8 cellular contexts compared by ENCODE assay signal in genomic region chr6:6724319-6725119, GRCh38.
A peak's percentile ranks its signal among the peaks of the same experiment; 100 is the strongest.
DNase-seq lines count a peak whose midpoint lies in the region; ATAC-seq and TF ChIP-seq lines count a peak whose summit lies in the region.

No MANE protein-coding gene starts in this region.

- H3K36me3 Mint-ChIP-seq in WTC11 = no peaks in the 10 kb centered on the region

- peak overlapping the region; percentile 62 for H3K27ac ChIP-seq in caudate nucleus (ENCODE audit: low read depth, low read length)
- peak overlapping the region; percentile 49 to 90 (median 84) for H3K27ac ChIP-seq in spleen

- peak; percentile 62 for ATAC-seq in WTC11
- no peak for ATAC-seq in GM18520 (IDR thresholded peaks at IDR 0.05; ENCODE audit: unreplicated experiment)

- H3K27ac Mint-ChIP-seq in WTC11 = peak overlapping the region; percentile 73; the same call in 1 of the 2 replicates

- TF ChIP-seq POLR2A in spleen (IDR thresholded peaks at IDR 0.05) = no peak

- H3K27me3 ChIP-seq in spleen (replicated peaks in 1 of 7) = peaks cover 0 to 4% (median 0%) of the 10 kb centered on the region in 7 donors

- no peaks in the 10 kb centered on the region for H3K36me3 ChIP-seq in spleen

- peaks cover 41% of the 10 kb centered on the region for H3K4me1 Mint-ChIP-seq in WTC11

- POLR2A ChIA-PET in WTC11 (lab: Charles Lee) = interaction anchor here (0.6 to 1.6 kb wide), 5 partner anchors 12 to 551 kb away, joined by 3 to 7 read pairs (median 5); no protein-coding TSS in a partner anchor

- H3K4me3 Mint-ChIP-seq in WTC11 = peak overlapping the region; percentile 56

- H3K9me3 Mint-ChIP-seq in WTC11 = no peaks in the 10 kb centered on the region

- intact Hi-C loops in spleen (cut with DNase I; ENCODE audit: low total_unique reads) = no loop called here

- peaks cover 12 to 51% (median 25%) of the 10 kb centered on the region in 6 donors for H3K4me1 ChIP-seq in spleen

- peak overlapping the region in 6 of 8 donors; percentile 8 to 54 (median 16) for H3K4me3 ChIP-seq in spleen

- H3K27me3 Mint-ChIP-seq in WTC11 (ENCODE audit: low read depth) = peaks cover 16% of the 10 kb centered on the region

- TF ChIP-seq CTCF in WTC11 (IDR thresholded peaks at IDR 0.05) = peak; percentile 17; the same call in 1 of the 2 replicates
- TF ChIP-seq CTCF in spleen (IDR thresholded peaks at IDR 0.05 in 8 of 11, conservative IDR thresholded peaks at IDR 0.05 in 3 of 11) = peak; percentile 16 to 78 (median 57)

- 12 to 16% (median 12%) methylated on average over 28 to 33 of the region's 33 CpGs for WGBS in spleen, 5 donors

- DNase-seq in SIG-M5 treated with dmso at 0.1 percent for 504 hours (lab: John Stamatoyannopoulos, UW; ENCODE audit: unreplicated experiment) (peak; percentile 82), SIG-M5 (lab: John Stamatoyannopoulos, UW) (no peak), NCI-H146 treated with DMSO at 0.1 percent for 48 hours (lab: John Stamatoyannopoulos, UW; ENCODE audit: unreplicated experiment) (peak; percentile 64), WTC11 (ENCODE audit: low spot score) (peak; percentile 76), caudate nucleus (lab: John Stamatoyannopoulos, UW) (peak in 35 of 61 donors; percentile 9 to 57 (median 31)), islet precursor cell (peak; percentile 85), spleen (peak; percentile 86)

- CTCF ChIA-PET in WTC11 (lab: Charles Lee) = interaction anchor here (0.6 to 7.4 kb wide), 31 partner anchors 9 to 522 kb away, joined by 3 to 62 read pairs (median 4); no protein-coding TSS in a partner anchor

- H3K9me3 ChIP-seq in spleen = no peaks in the 10 kb centered on the region

TF ChIP-seq in WTC11, 78 proteins besides CTCF, POLR2A, EP300 and RAD21 (continues in another document):
- no peak for TF ChIP-seq TCF7 (CRISPR knock-in tag; IDR thresholded peaks at IDR 0.05; ENCODE audit: low read depth)
- TF ChIP-seq ATF1 (CRISPR knock-in tag; IDR thresholded peaks at IDR 0.05) = 0 out of 2 replicates have a peak, but pooled peaks have one; percentile 37
- TF ChIP-seq ZNF423 (CRISPR knock-in tag; IDR thresholded peaks at IDR 0.05) = peak; percentile 85
- peak; percentile 69; the same call in 1 of the 2 replicates for TF ChIP-seq CREM (CRISPR knock-in tag; IDR thresholded peaks at IDR 0.05)
- no peak for TF ChIP-seq ETV6 (CRISPR knock-in tag; IDR thresholded peaks at IDR 0.05)
- no peak for TF ChIP-seq IRF1 (CRISPR knock-in tag; IDR thresholded peaks at IDR 0.05)
- TF ChIP-seq CDX4 (CRISPR knock-in tag; IDR thresholded peaks at IDR 0.05; ENCODE audit: borderline replicate concordance) = no peak
- no peak for TF ChIP-seq ZNF416 (CRISPR knock-in tag; IDR thresholded peaks at IDR 0.05)
- peak; percentile 48; the same call in 1 of the 2 replicates for TF ChIP-seq TEAD1 (CRISPR knock-in tag; IDR thresholded peaks at IDR 0.05)
- no peak for TF ChIP-seq RELA (CRISPR knock-in tag; IDR thresholded peaks at IDR 0.05; ENCODE audit: borderline replicate concordance)
- no peak for TF ChIP-seq ZMAT4 (CRISPR knock-in tag; IDR thresholded peaks at IDR 0.05)
- TF ChIP-seq ZBTB21 (CRISPR knock-in tag; IDR thresholded peaks at IDR 0.05; ENCODE audit: borderline replicate concordance) = no peak
- no peak for TF ChIP-seq EMX1 (CRISPR knock-in tag; IDR thresholded peaks at IDR 0.05)
- no peak for TF ChIP-seq GTF2I (CRISPR knock-in tag; conservative IDR thresholded peaks at IDR 0.05)
- 0 out of 2 replicates have a peak, but pooled peaks have one; percentile 5 for TF ChIP-seq ZNF532 (CRISPR knock-in tag; IDR thresholded peaks at IDR 0.05; ENCODE audit: borderline replicate concordance)
- 0 out of 2 replicates have a peak, but pooled peaks have one; percentile 22 for TF ChIP-seq USF1 (CRISPR knock-in tag; IDR thresholded peaks at IDR 0.05)
- TF ChIP-seq PRDM15 (CRISPR knock-in tag; IDR thresholded peaks at IDR 0.05) = no peak
- peak; percentile 93 for TF ChIP-seq ZNF121 (CRISPR knock-in tag; IDR thresholded peaks at IDR 0.05)
- peak; percentile 5; the same call in 1 of the 2 replicates for TF ChIP-seq FOXP1 (CRISPR knock-in tag; IDR thresholded peaks at IDR 0.05; ENCODE audit: borderline replicate concordance)
